In genomic region chr19:12272980-12273901, GRCh38 we compare ENCODE assay signal across 27 cellular contexts. TPM values are rescaled to one million over a fixed set of nuclear protein-coding genes. Genes with fewer than 3 reads are reported as not detected.
DNase-seq lines count a peak whose midpoint lies in the region; ATAC-seq, FAIRE-seq and TF ChIP-seq lines count a peak whose summit lies in the region.
"Had no signal": no experiment of that assay in that cellular context is flagged by ENCODE, and none has a peak within 500 bp of the region (broad histone marks: within the 10 kb centered on the region; RNA-seq: fewer than 3 reads in every experiment).

No MANE protein-coding gene starts in this region.

- no peak overlapping the region for H2BK12ac ChIP-seq in trophoblast cell (ENCODE audit: low read length)

- H3K4ac ChIP-seq in trophoblast cell (ENCODE audit: low read depth, low read length), result no peak overlapping the region

- H3K36me3 Mint-ChIP-seq in CD4-positive, alpha-beta T cell (ENCODE audit: low read depth), result peaks cover 97% of the 10 kb centered on the region

- POLR2A ChIA-PET in CD4-positive, alpha-beta T cell (lab: Charles Lee), result interaction anchor here (1.0 to 1.4 kb wide), 2 partner anchors 12 to 60 kb away, joined by 3 to 6 read pairs; partner anchors contain the start of gene ZNF563

- no peak overlapping the region for H3K23ac ChIP-seq in trophoblast cell (ENCODE audit: low read length)

- H4K91ac ChIP-seq in trophoblast cell (ENCODE audit: low read depth, low read length), result no peak overlapping the region

- peak overlapping the region; percentile 18 for H3K27ac Mint-ChIP-seq in CD4-positive, alpha-beta T cell
- H3K27ac Mint-ChIP-seq: dendritic cell treated with granulocyte-macrophage colony-stimulating factor and Interleukin-4, amounts not matched to agents 40 ng/mL and 50 ng/mL, for 4 days; memory B cell; T-cell had no signal

- H4K8ac ChIP-seq in trophoblast cell (ENCODE audit: low read depth, low read length), result no peak overlapping the region

- no peaks in the 10 kb centered on the region for H3K79me2 ChIP-seq in trophoblast cell (ENCODE audit: control insufficient read depth, insufficient read depth, low read length, poor library complexity)

- H3K4me3 ChIP-seq in bronchial epithelial cell (ENCODE audit: low read depth, low read length) (no peak overlapping the region), liver (ENCODE audit: low read depth in 1 of 3, low read length in 3 of 3) (peak overlapping the region in 2 of 3 donors; percentile 66 to 85), trophoblast cell (ENCODE audit: low read depth, low read length) (no peak overlapping the region)

- no peak for TF ChIP-seq RAD21 in liver (IDR thresholded peaks at IDR 0.05)

- no peak overlapping the region for H3K9ac ChIP-seq in liver (ENCODE audit: low read depth in 1 of 2, low read length in 2 of 2)
- no peak overlapping the region for H3K9ac ChIP-seq in trophoblast cell (ENCODE audit: low read length)

- no peak overlapping the region for H3K14ac ChIP-seq in trophoblast cell (ENCODE audit: low read length)

- CTCF ChIA-PET in CD4-positive, alpha-beta T cell (lab: Charles Lee), result no interaction called here

- H3K9me3 ChIP-seq in CD4-positive, alpha-beta T cell (ENCODE audit: control insufficient read depth, low read length), result peaks cover 94% of the 10 kb centered on the region
- H3K9me3 ChIP-seq in liver (ENCODE audit: control insufficient read depth in 4 of 4, low read length in 3 of 4), result peaks cover 45 to 96% (median 57%) of the 10 kb centered on the region in 4 donors
- peaks cover 31% of the 10 kb centered on the region for H3K9me3 ChIP-seq in trophoblast cell (ENCODE audit: insufficient read depth, low read depth, low read length)

- intact Hi-C loops in CD4-positive, alpha-beta T cell (cut with DNase I, micrococcal nuclease), result loop anchor here in 1 of 2 experiments (5.0 kb wide), 1 partner anchor 66 kb away; no protein-coding TSS in a partner anchor

- no peak overlapping the region for H3K18ac ChIP-seq in trophoblast cell (ENCODE audit: low read length)

- H3K27me3 Mint-ChIP-seq in CD4-positive, alpha-beta T cell, result no peaks in the 10 kb centered on the region
- H3K27me3 Mint-ChIP-seq: dendritic cell treated with granulocyte-macrophage colony-stimulating factor and Interleukin-4, amounts not matched to agents 40 ng/mL and 50 ng/mL, for 4 days; memory B cell; naive B cell; T-cell had no signal

- in situ Hi-C loops in KBM-7 (cut with MboI; ENCODE audit: low pct_unique_long_range_greater_than_20kb, low sequenced_read_pairs), result no loop called here

- 98% methylated on average over 11 of the region's 11 CpGs for WGBS in liver
- no CpG with 5 or more reads among the region's 11 CpGs for WGBS in trophoblast cell (ENCODE audit: extremely low coverage, insufficient coverage, insufficient read length)

- H2BK5ac ChIP-seq in trophoblast cell (ENCODE audit: low read depth, low read length, poor library complexity), result no peak overlapping the region

- no peak overlapping the region for H3K4me3 Mint-ChIP-seq in CD4-positive, alpha-beta T cell
- H3K4me3 Mint-ChIP-seq: dendritic cell treated with granulocyte-macrophage colony-stimulating factor and Interleukin-4, amounts not matched to agents 40 ng/mL and 50 ng/mL, for 4 days; memory B cell; naive B cell had no signal

- no peak overlapping the region for H3K27ac ChIP-seq in CD4-positive, alpha-beta T cell (ENCODE audit: low read depth, low read length)
- H3K27ac ChIP-seq in liver (ENCODE audit: low read depth in 1 of 2, low read length in 2 of 2) (no peak overlapping the region), trophoblast cell (ENCODE audit: low read depth, low read length) (no peak overlapping the region)

- H3K79me1 ChIP-seq in trophoblast cell (ENCODE audit: low read length), result no peaks in the 10 kb centered on the region

- H3K4me1 Mint-ChIP-seq in CD4-positive, alpha-beta T cell (ENCODE audit: low read depth), result peaks cover 18% of the 10 kb centered on the region
- H3K4me1 Mint-ChIP-seq: memory B cell had no signal

- no peak for DNase-seq in CD4-positive, alpha-beta T cell
- DNase-seq in KBM-7, result peak; percentile 14
- peak; percentile 1 for DNase-seq in bronchial epithelial cell (ENCODE audit: low read depth)
- no peak for DNase-seq in activated CD4-positive, alpha-beta T cell treated with anti-CD3 and anti-CD28 coated beads for 4 hours
- no peak for DNase-seq in NOMO-1 (lab: John Stamatoyannopoulos, UW; ENCODE audit: unreplicated experiment in 2 of 2)
- DNase-seq in trophoblast cell, result no peak
- DNase-seq: ACHN; activated gamma-delta T cell treated with Interleukin-2 at 50 U/mL for 16 hours; EL; glutamatergic neuron; HCEC 1CT; naive B cell; NCI-H1092; NCI-H187 treated with DMSO at 0.1 percent for 48 hours; NCI-H345; NCI-H82; occipital lobe; SHP77; stimulated activated CD4-positive, alpha-beta T cell treated with anti-CD3 and anti-CD28 coated beads, Interleukin-4, amount 100 ng/mL, for 1 hour; stimulated activated naive CD4-positive, alpha-beta T cell treated with Interleukin-2 at 50 U/mL for 16 hours; T-cell had no signal

- H2AFZ ChIP-seq in trophoblast cell (ENCODE audit: insufficient read depth, low read length, poor library complexity), result no peak overlapping the region

- no peak overlapping the region for H3K4me2 ChIP-seq in trophoblast cell (ENCODE audit: low read length)

- H3K9me3 Mint-ChIP-seq in CD4-positive, alpha-beta T cell, result peaks cover 37% of the 10 kb centered on the region

- no peak for TF ChIP-seq CTCF in CD4-positive, alpha-beta T cell (IDR thresholded peaks at IDR 0.05)
- TF ChIP-seq CTCF in bronchial epithelial cell (IDR thresholded peaks at IDR 0.05; ENCODE audit: insufficient read depth, low read length, severe bottlenecking) (no peak), liver (IDR thresholded peaks at IDR 0.05; ENCODE audit: low read depth, low read length, missing input control) (no peak)

- ATAC-seq in CD4-positive, alpha-beta T cell (ENCODE audit: poor library complexity), result no peak
- ATAC-seq in HG02798 (IDR thresholded peaks at IDR 0.05; ENCODE audit: poor library complexity, unreplicated experiment), result no peak
- ATAC-seq: activated CD4-positive, CD25-positive, alpha-beta regulatory T cell treated with anti-CD3 and anti-CD28 coated beads, Interleukin-2, amount 50 U/mL, for 24 hours; T-cell had no signal

- no peak overlapping the region for H2BK120ac ChIP-seq in trophoblast cell (ENCODE audit: insufficient read depth, low read length, poor library complexity)

- FAIRE-seq in bronchial epithelial cell (lab: Jason Lieb, UNC), result no peak
- FAIRE-seq: TTC549 had no signal

- H2AK5ac ChIP-seq in trophoblast cell (ENCODE audit: low read length), result no peak overlapping the region

- no peaks in the 10 kb centered on the region for H3K4me1 ChIP-seq in liver (ENCODE audit: control insufficient read depth in 4 of 4, insufficient read depth in 4 of 4, low read length in 3 of 4)
- H3K4me1 ChIP-seq in trophoblast cell (ENCODE audit: control insufficient read depth in 1 of 2, insufficient read depth in 2 of 2, low read length in 2 of 2), result no peaks in the 10 kb centered on the region

- no peaks in the 10 kb centered on the region for H3K27me3 ChIP-seq in CD4-positive, alpha-beta T cell (ENCODE audit: control insufficient read depth, insufficient read depth, low read length)
- no peaks in the 10 kb centered on the region for H3K27me3 ChIP-seq in bronchial epithelial cell (ENCODE audit: control insufficient read depth, insufficient read depth, low read length)
- H3K27me3 ChIP-seq in liver (ENCODE audit: control insufficient read depth in 4 of 4, insufficient read depth in 4 of 4, low read length in 3 of 4), result no peaks in the 10 kb centered on the region
- H3K27me3 ChIP-seq in trophoblast cell (ENCODE audit: insufficient read depth, low read length), result peaks cover 2% of the 10 kb centered on the region

- no peak overlapping the region for H4K12ac ChIP-seq in trophoblast cell (ENCODE audit: low read depth, low read length)

- H3K36me3 ChIP-seq in bronchial epithelial cell (ENCODE audit: control insufficient read depth, insufficient read depth, low read length) (peaks cover 7% of the 10 kb centered on the region), liver (ENCODE audit: control insufficient read depth in 4 of 4, insufficient read depth in 3 of 4, low read depth in 1 of 4, low read length in 3 of 4) (peaks cover 15 to 75% (median 66%) of the 10 kb centered on the region in 4 donors), trophoblast cell (ENCODE audit: control insufficient read depth in 1 of 2, insufficient read depth in 2 of 2, low read length in 2 of 2) (peaks cover 17 to 53% of the 10 kb centered on the region in 2 experiments)

TF ChIP-seq in liver, 16 proteins besides CTCF, POLR2A, EP300 and RAD21:
- TF ChIP-seq MAX (IDR thresholded peaks at IDR 0.05) (no peak), FOXA1 (IDR thresholded peaks at IDR 0.05) (no peak)

RNA-seq across cellular contexts. Expression of gene ZNF44, which starts 21.4 kb away (rescaled TPM):
- 10 to 100 TPM; 30.4 to 31.4 TPM for total RNA-seq in CD4-positive, alpha-beta T cell
- 7.4 and 10.5 TPM in 2 replicates for total RNA-seq in bronchial epithelial cell
- total RNA-seq in liver, result 10 to 100 TPM in 1 of 2 donors, 1 to 10 TPM in 1; 7.1 to 17.9 TPM
- polyA plus RNA-seq in liver, result 1 to 10 TPM; 4.1 to 6.6 TPM
- polyA plus RNA-seq in trophoblast cell (2013), result 6.0 and 6.2 TPM in 2 replicates

Comparison
In these comparisons a context has a peak if more than half of its experiments do, and no peak if none do; other contexts are left out.
1. DNase-seq: peak in KBM-7 (single experiment) and bronchial epithelial cell (single experiment); none in CD4-positive, alpha-beta T cell (0 of 10), activated CD4-positive, alpha-beta T cell treated with anti-CD3 and anti-CD28 coated beads for 4 hours (0 of 2), NOMO-1 (0 of 2) and trophoblast cell (0 of 2).
2. H3K4me3 ChIP-seq: peak in liver (2 of 3); none in bronchial epithelial cell (single experiment) and trophoblast cell (single experiment).